In genomic region chr1:190665045-190665444, GRCh38 we compare ENCODE assay signal across 7 cellular contexts.
"Had no signal": no experiment of that assay in that cellular context is flagged by ENCODE, and none has a peak within 500 bp of the region (broad histone marks: within the 10 kb centered on the region; RNA-seq: fewer than 3 reads in every experiment).

No MANE protein-coding gene starts in this region.

- H3K4me1 Mint-ChIP-seq: IgD-negative memory B cell had no signal

- ATAC-seq: K562 had no signal

- H3K4me3 ChIP-seq: K562 had no signal

- DNase-seq: KBM-7, KG1 had no signal

- H3K27me3 Mint-ChIP-seq: IgD-negative memory B cell had no signal

- H3K9ac ChIP-seq: KMS-11 had no signal

- H3K27ac Mint-ChIP-seq: IgD-negative memory B cell had no signal

- H3K27ac ChIP-seq: HL-60, KMS-11 had no signal

- FAIRE-seq: HTR-8/SVneo, K562 had no signal

- H3K4me2 ChIP-seq: KMS-11 had no signal

- H3K4me3 Mint-ChIP-seq: IgD-negative memory B cell had no signal
